ENCODE assay signal across 11 cellular contexts in genomic region chr6:37607949-37608348, GRCh38.
DNase-seq lines count a peak whose midpoint lies in the region; ATAC-seq, FAIRE-seq and TF ChIP-seq lines count a peak whose summit lies in the region.
"Had no signal": no experiment of that assay in that cellular context is flagged by ENCODE, and none has a peak within 500 bp of the region (broad histone marks: within the 10 kb centered on the region; RNA-seq: fewer than 3 reads in every experiment).

No MANE protein-coding gene starts in this region.

- no peaks in the 10 kb centered on the region for H3K9me3 ChIP-seq in left ventricle myocardium inferior (replicated peaks)
- no peaks in the 10 kb centered on the region for H3K9me3 ChIP-seq in pancreas

- 79 to 80% methylated on average over 2 of the region's 2 CpGs for WGBS in pancreas, 2 donors

- H3K36me3 ChIP-seq in left ventricle myocardium inferior = no peaks in the 10 kb centered on the region
- no peaks in the 10 kb centered on the region for H3K36me3 ChIP-seq in pancreas

- H3K4me3 ChIP-seq in left ventricle myocardium inferior = no peak overlapping the region
- no peak overlapping the region for H3K4me3 ChIP-seq in fibroblast of mammary gland (ENCODE audit: control insufficient read depth, low read depth, low read length)
- no peak overlapping the region for H3K4me3 ChIP-seq in pancreas

- H3K4me1 ChIP-seq in left ventricle myocardium inferior = no peaks in the 10 kb centered on the region
- no peaks in the 10 kb centered on the region for H3K4me1 ChIP-seq in pancreas

- DNase-seq in left ventricle myocardium inferior (no peak), left cardiac atrium (no peak), OCI-M1 (lab: John Stamatoyannopoulos, UW) (peak; percentile 61), fibroblast of mammary gland (ENCODE audit: low read depth) (peak; percentile 22), pancreas (no peak), NCI-H345 treated with DMSO at 0.1 percent for 48 hours (lab: John Stamatoyannopoulos, UW; ENCODE audit: unreplicated experiment) (no peak)
- DNase-seq: activated T-cell treated with anti-CD3 and anti-CD28 coated beads, Interleukin-2, amount 50 U/mL, for 72 hours; CD4-positive, alpha-beta memory T cell; SIG-M5 had no signal

- H3K27ac ChIP-seq in left ventricle myocardium inferior (replicated peaks) (no peak overlapping the region), pancreas (no peak overlapping the region)

- intact Hi-C loops in left ventricle myocardium inferior (cut with micrococcal nuclease) (no loop called here), left cardiac atrium (cut with DNase I) (no loop called here), pancreas (cut with DNase I) (no loop called here)

- ATAC-seq in left cardiac atrium = no peak
- no peak for ATAC-seq in HG03565 (IDR thresholded peaks at IDR 0.05; ENCODE audit: unreplicated experiment)
- ATAC-seq in HG03571 (IDR thresholded peaks at IDR 0.05; ENCODE audit: unreplicated experiment) = no peak
- no peak for ATAC-seq in pancreas
- ATAC-seq: activated T-cell treated with anti-CD3 and anti-CD28 coated beads, Interleukin-2, amount 50 U/mL, for 72 hours had no signal

- no peak for FAIRE-seq in pancreas (lab: Jason Lieb, UNC)

- H3K27me3 ChIP-seq in left ventricle myocardium inferior (ENCODE audit: low read depth) (no peaks in the 10 kb centered on the region), pancreas (no peaks in the 10 kb centered on the region)

- peak; percentile 38 for TF ChIP-seq CTCF in left ventricle myocardium inferior (IDR thresholded peaks at IDR 0.05; ENCODE audit: borderline replicate concordance)
- peak; percentile 61 for TF ChIP-seq CTCF in fibroblast of mammary gland (conservative IDR thresholded peaks at IDR 0.05; ENCODE audit: control insufficient read depth, insufficient read depth, low read depth, low read length)
- no peak for TF ChIP-seq CTCF in pancreas (IDR thresholded peaks at IDR 0.05)

Comparison
In these comparisons a context has a peak if more than half of its experiments do, and no peak if none do; other contexts are left out.
1. DNase-seq: peak in OCI-M1 (single experiment) and fibroblast of mammary gland (single experiment); none in left ventricle myocardium inferior (single experiment), left cardiac atrium (single experiment), pancreas (0 of 6) and NCI-H345 treated with DMSO at 0.1 percent for 48 hours (single experiment).
2. CTCF ChIP-seq: peak in left ventricle myocardium inferior (single experiment) and fibroblast of mammary gland (single experiment); none in pancreas (0 of 4).